ENCODE assay signal across 8 cellular contexts in genomic region chr5:175478384-175479124, GRCh38. TPM values are rescaled to one million over a fixed set of nuclear protein-coding genes. Genes with fewer than 3 reads are reported as not detected.
A peak's percentile ranks its signal among the peaks of the same experiment; 100 is the strongest.
DNase-seq lines count a peak whose midpoint lies in the region; ATAC-seq and TF ChIP-seq lines count a peak whose summit lies in the region.

SFXN1 (plus strand) TSS chr5:175478560; CDS start chr5:175492104, 13,544 bp downstream.

- peak; percentile 90 for ATAC-seq in GM19397 (IDR thresholded peaks at IDR 0.05; ENCODE audit: unreplicated experiment)
- ATAC-seq in HG03571 (IDR thresholded peaks at IDR 0.05; ENCODE audit: unreplicated experiment): peak; percentile 93
- ATAC-seq in esophagus mucosa: peak; percentile 85

- peak; percentile 88 for DNase-seq in COLO668 (lab: John Stamatoyannopoulos, UW; ENCODE audit: unreplicated experiment)
- peak; percentile 84 for DNase-seq in activated T-cell treated with anti-CD3 and anti-CD28 coated beads, Interleukin-2, amount 50 U/mL, for 1 hour
- DNase-seq in stimulated activated CD8-positive, alpha-beta memory T cell treated with anti-CD3 and anti-CD28 coated beads, Interleukin-7, amount 100 ng/mL, for 4 hours (ENCODE audit: low read depth in 2 of 2): peak; percentile 61 to 77

- H3K9me3 ChIP-seq in OCI-LY3 (ENCODE audit: insufficient read depth, low read length) (no peaks in the 10 kb centered on the region), muscle layer of duodenum (ENCODE audit: control insufficient read depth in 1 of 2, low read length in 2 of 2) (no peaks in the 10 kb centered on the region)

- H2AFZ ChIP-seq in OCI-LY3 (ENCODE audit: low read depth, low read length): peak within 1 kb of the TSS; percentile 99

- peak within 1 kb of the TSS; percentile 99 for H3K4me2 ChIP-seq in OCI-LY3 (ENCODE audit: low read length)

- TF ChIP-seq CTCF in OCI-LY3 (IDR thresholded peaks at IDR 0.05; ENCODE audit: low read depth, low read length): no peak

- H3K27ac ChIP-seq in OCI-LY3 (ENCODE audit: low read length) (peak within 1 kb of the TSS; percentile 55), muscle layer of duodenum (ENCODE audit: low read length) (no peak within 1 kb of the TSS)

- H3K36me3 ChIP-seq in OCI-LY3 (replicated peaks; ENCODE audit: low read depth, low read length) (peaks cover 38% of the 10 kb centered on the region), muscle layer of duodenum (ENCODE audit: control insufficient read depth in 1 of 2, insufficient read depth in 2 of 2, low read length in 2 of 2) (peaks cover 0 to 2% of the 10 kb centered on the region in 2 donors)

- H3K27me3 ChIP-seq in OCI-LY3 (ENCODE audit: low read depth, low read length) (peaks cover 32% of the 10 kb centered on the region), muscle layer of duodenum (ENCODE audit: low read depth, low read length) (no peaks in the 10 kb centered on the region)

- H4K20me1 ChIP-seq in OCI-LY3 (ENCODE audit: insufficient read depth, low read length): peaks cover 40% of the 10 kb centered on the region

- peak within 1 kb of the TSS; percentile 98 for H3K9ac ChIP-seq in OCI-LY3 (ENCODE audit: low read length)

- peaks cover 52% of the 10 kb centered on the region for H3K79me2 ChIP-seq in OCI-LY3 (ENCODE audit: low read length)

- H3K4me3 ChIP-seq in OCI-LY3 (ENCODE audit: low read length): peak within 1 kb of the TSS; percentile 92
- peak within 1 kb of the TSS; percentile 85 to 93 for H3K4me3 ChIP-seq in muscle layer of duodenum (ENCODE audit: low read depth in 1 of 2, low read length in 2 of 2)

- H3K4me1 ChIP-seq in OCI-LY3 (ENCODE audit: low read length) (peaks cover 10% of the 10 kb centered on the region), muscle layer of duodenum (ENCODE audit: control insufficient read depth in 1 of 2, insufficient read depth in 2 of 2, low read length in 2 of 2) (peaks cover 0 to 17% of the 10 kb centered on the region in 2 donors)

RNA-seq across cellular contexts. Expression of gene SFXN1, which starts in this region (rescaled TPM):
- total RNA-seq in esophagus mucosa: 35.8 TPM
